Comparison of ENCODE assay signal across 9 cellular contexts in the genomic region with DNA sequence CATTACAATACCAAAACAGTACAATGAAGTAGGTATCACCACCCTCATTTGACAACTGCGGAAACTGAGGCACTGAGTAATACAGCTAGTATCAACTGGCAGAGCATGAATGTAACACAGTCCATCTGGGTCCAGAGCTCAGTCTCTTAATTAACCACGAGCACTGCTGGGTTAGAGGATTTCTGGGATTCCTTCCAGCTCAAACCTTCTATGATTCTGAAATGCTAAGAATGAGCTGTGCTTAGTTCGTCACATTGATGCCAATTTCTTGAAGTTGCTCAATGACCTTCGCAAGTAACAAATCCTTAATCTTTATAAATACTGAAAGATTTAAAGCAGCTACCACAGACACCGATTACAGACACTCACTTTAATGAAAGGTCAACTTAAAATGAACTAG.
A peak's percentile ranks its signal among the peaks of the same experiment; 100 is the strongest.
DNase-seq lines count a peak whose midpoint lies in the region; ATAC-seq and TF ChIP-seq lines count a peak whose summit lies in the region.
"Had no signal": no experiment of that assay in that cellular context is flagged by ENCODE, and none has a peak within 500 bp of the region (broad histone marks: within the 10 kb centered on the region; RNA-seq: fewer than 3 reads in every experiment).

No MANE protein-coding gene starts in this region.

- H3K36me3 ChIP-seq in mesenchymal stem cell (ENCODE audit: control insufficient read depth in 1 of 2, insufficient read depth in 2 of 2, low read depth in 1 of 2, low read length in 2 of 2) (no peaks in the 10 kb centered on the region), aorta (ENCODE audit: control insufficient read depth in 1 of 2, insufficient read depth in 2 of 2, low read length in 1 of 2) (no peaks in the 10 kb centered on the region), OCI-LY7 (ENCODE audit: insufficient read depth, low read length) (peaks cover 3% of the 10 kb centered on the region; the same call in 1 of the 2 replicates)
- H3K36me3 ChIP-seq: BLaER1 had no signal

- H3K4me1 ChIP-seq in mesenchymal stem cell (ENCODE audit: control insufficient read depth, insufficient read depth, low read depth, low read length) (no peaks in the 10 kb centered on the region), aorta (ENCODE audit: control insufficient read depth in 1 of 2, insufficient read depth in 2 of 2, low read length in 2 of 2) (peaks cover 2 to 9% of the 10 kb centered on the region in 2 donors), OCI-LY7 (ENCODE audit: insufficient read depth, low read length, poor library complexity, severe bottlenecking) (peaks cover 11% of the 10 kb centered on the region)

- no peaks in the 10 kb centered on the region for H3K9me3 Mint-ChIP-seq in Calu3 (ENCODE audit: low read depth, unreplicated experiment)
- H3K9me3 Mint-ChIP-seq in activated naive CD8-positive, alpha-beta T cell treated with anti-CD3 and anti-CD28 coated beads, Interleukin-2, amount 50 U/mL, for 24 hours = no peaks in the 10 kb centered on the region

- 0 out of 2 replicates have a peak, but pooled peaks cover 2% of the 10 kb centered on the region for H4K20me1 ChIP-seq in OCI-LY7 (ENCODE audit: insufficient read depth, low read length)

- no peak overlapping the region for H2BK120ac ChIP-seq in mesenchymal stem cell (ENCODE audit: low read depth, low read length)

- no peak overlapping the region for H3K23ac ChIP-seq in mesenchymal stem cell (ENCODE audit: low read length in 2 of 2)

- no peak overlapping the region for H2BK15ac ChIP-seq in mesenchymal stem cell (ENCODE audit: low read depth, poor library complexity, severe bottlenecking)

- H3K4me3 ChIP-seq in mesenchymal stem cell (ENCODE audit: insufficient read depth in 1 of 2, low read depth in 1 of 2, low read length in 2 of 2) (peak overlapping the region in 1 of 2 experiments; percentile 12), aorta (ENCODE audit: low read length in 2 of 2) (no peak overlapping the region), OCI-LY7 (ENCODE audit: low read depth, low read length, poor library complexity, severe bottlenecking) (no peak overlapping the region)
- H3K4me3 ChIP-seq: BLaER1 had no signal

- H3K4me1 Mint-ChIP-seq in Calu3 (ENCODE audit: low read depth, unreplicated experiment) = peaks cover 13% of the 10 kb centered on the region
- H3K4me1 Mint-ChIP-seq in activated naive CD8-positive, alpha-beta T cell treated with anti-CD3 and anti-CD28 coated beads, Interleukin-2, amount 50 U/mL, for 24 hours = peaks cover 1% of the 10 kb centered on the region

- H3K4ac ChIP-seq in mesenchymal stem cell (ENCODE audit: low read depth in 1 of 2, low read length in 2 of 2) = no peak overlapping the region

- H3K4me3 Mint-ChIP-seq in Calu3 (ENCODE audit: low read depth, unreplicated experiment) = no peak overlapping the region
- H3K4me3 Mint-ChIP-seq in activated naive CD8-positive, alpha-beta T cell treated with anti-CD3 and anti-CD28 coated beads, Interleukin-2, amount 50 U/mL, for 24 hours = no peak overlapping the region

- intact Hi-C loops in Right ventricle myocardium inferior (cut with DNase I) (no loop called here), cardiac septum (cut with DNase I) (no loop called here), aorta (cut with DNase I) (loop anchor here in 1 of 2 donors (2.0 kb wide), 1 partner anchor 64 kb away; no protein-coding TSS in a partner anchor), OCI-LY7 (cut with micrococcal nuclease; ENCODE audit: unreplicated experiment) (loop anchor here (1.0 kb wide), 2 partner anchors 61 to 92 kb away; no protein-coding TSS in a partner anchor), Calu3 (cut with micrococcal nuclease; ENCODE audit: unreplicated experiment) (loop anchor here (2.0 kb wide), 1 partner anchor 62 kb away; a partner anchor contains a TSS)

- H3K9me2 ChIP-seq in OCI-LY7 (ENCODE audit: insufficient read depth, low read length) = no peaks in the 10 kb centered on the region

- H3K9me3 ChIP-seq in mesenchymal stem cell (ENCODE audit: control insufficient read depth, low read length) (no peaks in the 10 kb centered on the region), aorta (ENCODE audit: control insufficient read depth, low read length) (no peaks in the 10 kb centered on the region), OCI-LY7 (ENCODE audit: low read length) (no peaks in the 10 kb centered on the region)
- H3K9me3 ChIP-seq: BLaER1 had no signal

- H3K27ac Mint-ChIP-seq in Calu3 (ENCODE audit: unreplicated experiment) = no peak overlapping the region
- no peak overlapping the region for H3K27ac Mint-ChIP-seq in activated naive CD8-positive, alpha-beta T cell treated with anti-CD3 and anti-CD28 coated beads, Interleukin-2, amount 50 U/mL, for 24 hours

- H2AK5ac ChIP-seq in mesenchymal stem cell (ENCODE audit: low read length, severe bottlenecking) = no peak overlapping the region

- DNase-seq in Right ventricle myocardium inferior (ENCODE audit: missing footprints) = no peak
- DNase-seq in cardiac septum (ENCODE audit: low spot score) = no peak
- peak; percentile 30 for DNase-seq in epidermal melanocyte (ENCODE audit: insufficient read length, low spot score)
- peak; percentile 13 for DNase-seq in mesenchymal stem cell
- DNase-seq in aorta = no peak
- DNase-seq in OCI-LY7 (ENCODE audit: low spot score) = no peak
- DNase-seq in Calu3 = no peak
- DNase-seq in activated naive CD8-positive, alpha-beta T cell treated with anti-CD3 and anti-CD28 coated beads, Interleukin-2, amount 50 U/mL, for 24 hours = no peak

- no peaks in the 10 kb centered on the region for H3K36me3 Mint-ChIP-seq in Calu3 (ENCODE audit: insufficient read depth, unreplicated experiment)
- H3K36me3 Mint-ChIP-seq in activated naive CD8-positive, alpha-beta T cell treated with anti-CD3 and anti-CD28 coated beads, Interleukin-2, amount 50 U/mL, for 24 hours (ENCODE audit: low read depth) = peaks cover 1% of the 10 kb centered on the region

- H3K14ac ChIP-seq in mesenchymal stem cell (ENCODE audit: low read length in 2 of 2) = no peak overlapping the region

- no peak overlapping the region for H3K18ac ChIP-seq in mesenchymal stem cell (ENCODE audit: low read depth in 1 of 2, low read length in 2 of 2)

- peak overlapping the region; percentile 48 for H3K9ac ChIP-seq in mesenchymal stem cell (ENCODE audit: low read length)
- H3K9ac ChIP-seq: BLaER1 had no signal

- no TSS peak for BruUV-seq in OCI-LY7 (replicated peaks; lab: Mats Ljungman, UMichigan)
- BruUV-seq in Calu3 (replicated peaks; lab: Mats Ljungman, UMichigan) = no TSS peak

- H4K91ac ChIP-seq in mesenchymal stem cell (ENCODE audit: low read length) = no peak overlapping the region

- H2BK5ac ChIP-seq in mesenchymal stem cell (ENCODE audit: low read depth, low read length, poor library complexity, severe bottlenecking) = no peak overlapping the region

- H3K27me3 Mint-ChIP-seq in Calu3 (ENCODE audit: unreplicated experiment) = no peaks in the 10 kb centered on the region
- H3K27me3 Mint-ChIP-seq in activated naive CD8-positive, alpha-beta T cell treated with anti-CD3 and anti-CD28 coated beads, Interleukin-2, amount 50 U/mL, for 24 hours = no peaks in the 10 kb centered on the region

- H3K4me2 ChIP-seq in mesenchymal stem cell (ENCODE audit: low read length, poor library complexity, severe bottlenecking) = no peak overlapping the region
- no peak overlapping the region for H3K4me2 ChIP-seq in OCI-LY7 (ENCODE audit: low read length)
- H3K4me2 ChIP-seq: BLaER1 had no signal

- TF ChIP-seq CTCF in OCI-LY7 (conservative IDR thresholded peaks at IDR 0.05; ENCODE audit: low read length) (no peak), Calu3 (IDR thresholded peaks at IDR 0.05; ENCODE audit: unreplicated experiment) (no peak)

- POLR2A ChIA-PET in OCI-LY7 (lab: Charles Lee) = interaction anchor here (0.5 to 1.1 kb wide), 4 partner anchors 15 to 60 kb away, joined by 3 to 5 read pairs (median 3); no protein-coding TSS in a partner anchor

- H2AFZ ChIP-seq in mesenchymal stem cell (ENCODE audit: low read depth, low read length) = no peak overlapping the region
- no peak overlapping the region for H2AFZ ChIP-seq in OCI-LY7 (ENCODE audit: low read length)

- H3K27ac ChIP-seq in mesenchymal stem cell (ENCODE audit: low read length, poor library complexity, severe bottlenecking) (no peak overlapping the region), aorta (ENCODE audit: low read depth in 1 of 2, low read length in 2 of 2) (no peak overlapping the region), OCI-LY7 (ENCODE audit: low read depth, low read length, poor library complexity, severe bottlenecking) (no peak overlapping the region)
- H3K27ac ChIP-seq: BLaER1 had no signal

- peaks cover 16% of the 10 kb centered on the region for H3K79me1 ChIP-seq in mesenchymal stem cell (replicated peaks; ENCODE audit: low read length, poor library complexity, severe bottlenecking)

- ATAC-seq in Right ventricle myocardium inferior (peak; percentile 85), aorta (ENCODE audit: low FRiP score) (peak; percentile 80)
- ATAC-seq in activated naive CD8-positive, alpha-beta T cell treated with anti-CD3 and anti-CD28 coated beads, Interleukin-2, amount 50 U/mL, for 24 hours = no peak

- H4K8ac ChIP-seq in mesenchymal stem cell (ENCODE audit: low read length) = no peak overlapping the region

- 88% methylated on average over 4 of the region's 5 CpGs for WGBS in mesenchymal stem cell
- WGBS in aorta, 2 donors = 3 to 5% methylated on average over 5 of the region's 5 CpGs

- H3K79me2 ChIP-seq in OCI-LY7 (ENCODE audit: insufficient read depth, low read depth, low read length) = peaks cover 6% of the 10 kb centered on the region; the same call in 1 of the 2 replicates

- CTCF ChIA-PET in OCI-LY7 (lab: Charles Lee; ENCODE audit: unreplicated experiment) (no interaction called here), Calu3 (lab: Charles Lee) (no interaction called here)

- H2BK12ac ChIP-seq in mesenchymal stem cell (ENCODE audit: low read length in 2 of 2) = no peak overlapping the region

- H3K27me3 ChIP-seq in mesenchymal stem cell (ENCODE audit: control insufficient read depth in 1 of 2, insufficient read depth in 1 of 2, low read length in 2 of 2) (no peaks in the 10 kb centered on the region), aorta (ENCODE audit: control insufficient read depth in 1 of 2, insufficient read depth in 2 of 2, low read length in 1 of 2) (no peaks in the 10 kb centered on the region)
- H3K27me3 ChIP-seq: BLaER1 had no signal

Comparison
In these comparisons a context has a peak if more than half of its experiments do, and no peak if none do; other contexts are left out.
1. DNase-seq: peak in epidermal melanocyte (single experiment) and mesenchymal stem cell (single experiment); none in Right ventricle myocardium inferior (single experiment), cardiac septum (single experiment), aorta (0 of 2), OCI-LY7 (single experiment), Calu3 (single experiment) and activated naive CD8-positive, alpha-beta T cell treated with anti-CD3 and anti-CD28 coated beads, Interleukin-2, amount 50 U/mL, for 24 hours (single experiment).
2. intact Hi-C loops: an anchor here in OCI-LY7 (1.0 kb wide) and Calu3 (2.0 kb wide); none called in Right ventricle myocardium inferior and cardiac septum.